9 cellular contexts compared by ENCODE assay signal in the genomic region with DNA sequence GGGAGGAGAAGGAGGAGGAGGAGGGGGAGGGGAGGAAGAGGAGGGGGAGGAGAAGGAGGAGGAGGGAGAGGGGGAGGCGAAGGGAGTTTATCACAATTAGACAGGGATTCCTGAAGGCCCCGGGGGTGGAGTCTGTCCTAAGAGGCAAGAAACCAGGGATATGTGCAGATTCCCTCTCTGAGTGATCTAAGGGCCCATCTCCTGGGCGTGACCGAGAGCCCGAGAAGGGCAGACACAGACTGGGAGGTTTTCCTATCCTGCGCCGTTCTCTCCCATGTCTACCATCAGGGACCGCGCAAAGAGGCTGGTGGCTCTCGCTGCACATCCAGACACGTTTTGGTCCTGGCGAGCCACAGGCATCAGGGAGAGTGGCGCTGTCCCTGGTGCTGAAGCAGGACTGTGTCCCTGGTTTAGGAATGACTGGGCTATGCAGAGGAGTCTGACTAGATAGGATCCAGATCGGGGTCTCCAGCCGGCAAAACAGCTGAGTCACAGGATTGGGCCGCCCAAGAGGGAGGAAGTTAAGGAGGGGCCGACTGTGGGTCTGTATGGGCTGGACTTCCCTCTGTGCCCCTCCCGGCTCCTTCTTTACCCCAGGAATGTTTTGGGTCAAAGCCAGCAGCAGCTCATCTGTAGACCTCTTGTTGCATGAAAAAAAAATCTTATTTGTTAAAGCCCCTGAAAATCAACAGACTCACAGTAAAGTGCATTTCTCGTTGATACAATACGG. TPM values are rescaled to one million over a fixed set of nuclear protein-coding genes. Genes with fewer than 3 reads are reported as not detected.
DNase-seq lines count a peak whose midpoint lies in the region; ATAC-seq and TF ChIP-seq lines count a peak whose summit lies in the region.
"Had no signal": no experiment of that assay in that cellular context is flagged by ENCODE, and none has a peak within 500 bp of the region (broad histone marks: within the 10 kb centered on the region; RNA-seq: fewer than 3 reads in every experiment).

No MANE protein-coding gene starts in this region.

- H3K27ac Mint-ChIP-seq in Calu3 (ENCODE audit: unreplicated experiment) (no peak overlapping the region), glutamatergic neuron (ENCODE audit: unreplicated experiment) (peak overlapping the region; percentile 64), progenitor cell of endocrine pancreas (no peak overlapping the region)
- no peak overlapping the region for H3K27ac Mint-ChIP-seq in activated CD8-positive, alpha-beta memory T cell treated with anti-CD3 and anti-CD28 coated beads, Interleukin-2, amount 10 ng/mL, durations not matched to agents 7 days and 5 days
- no peak overlapping the region for H3K27ac Mint-ChIP-seq in effector memory CD8-positive, alpha-beta T cell
- H3K27ac Mint-ChIP-seq: activated naive CD8-positive, alpha-beta T cell had no signal

- peaks cover 2% of the 10 kb centered on the region for H3K9me3 Mint-ChIP-seq in Calu3 (ENCODE audit: low read depth, unreplicated experiment)
- H3K9me3 Mint-ChIP-seq in activated CD8-positive, alpha-beta memory T cell treated with anti-CD3 and anti-CD28 coated beads, Interleukin-2, amount 10 ng/mL, durations not matched to agents 7 days and 5 days (ENCODE audit: low read depth): no peaks in the 10 kb centered on the region
- peaks cover 5% of the 10 kb centered on the region for H3K9me3 Mint-ChIP-seq in glutamatergic neuron (ENCODE audit: unreplicated experiment)
- peaks cover 4% of the 10 kb centered on the region for H3K9me3 Mint-ChIP-seq in progenitor cell of endocrine pancreas (ENCODE audit: low read depth)
- H3K9me3 Mint-ChIP-seq in effector memory CD8-positive, alpha-beta T cell: peaks cover 2 to 6% of the 10 kb centered on the region in 2 donors

- H3K36me3 Mint-ChIP-seq in Calu3 (ENCODE audit: insufficient read depth, unreplicated experiment) (no peaks in the 10 kb centered on the region), glutamatergic neuron (ENCODE audit: unreplicated experiment) (no peaks in the 10 kb centered on the region), progenitor cell of endocrine pancreas (ENCODE audit: insufficient read depth) (no peaks in the 10 kb centered on the region)
- no peaks in the 10 kb centered on the region for H3K36me3 Mint-ChIP-seq in activated CD8-positive, alpha-beta memory T cell treated with anti-CD3 and anti-CD28 coated beads, Interleukin-2, amount 10 ng/mL, durations not matched to agents 7 days and 5 days
- no peaks in the 10 kb centered on the region for H3K36me3 Mint-ChIP-seq in effector memory CD8-positive, alpha-beta T cell (ENCODE audit: insufficient read depth)
- H3K36me3 Mint-ChIP-seq: activated naive CD8-positive, alpha-beta T cell had no signal

- H3K27me3 Mint-ChIP-seq in Calu3 (ENCODE audit: unreplicated experiment): peaks cover 28% of the 10 kb centered on the region
- H3K27me3 Mint-ChIP-seq in activated CD8-positive, alpha-beta memory T cell treated with anti-CD3 and anti-CD28 coated beads, Interleukin-2, amount 10 ng/mL, durations not matched to agents 7 days and 5 days: peaks cover 41% of the 10 kb centered on the region
- H3K27me3 Mint-ChIP-seq in glutamatergic neuron (ENCODE audit: unreplicated experiment): peaks cover 6% of the 10 kb centered on the region
- H3K27me3 Mint-ChIP-seq in progenitor cell of endocrine pancreas: peaks cover 23% of the 10 kb centered on the region
- H3K27me3 Mint-ChIP-seq in effector memory CD8-positive, alpha-beta T cell: peaks cover 71 to 77% of the 10 kb centered on the region in 2 donors

- CTCF ChIA-PET in Calu3 (lab: Charles Lee): no interaction called here
- CTCF ChIA-PET in activated CD8-positive, alpha-beta memory T cell treated with anti-CD3 and anti-CD28 coated beads, Interleukin-2, amount 10 ng/mL, durations not matched to agents 7 days and 5 days (lab: Charles Lee): interaction anchor here (1.7 kb wide), 1 partner anchor 80 kb away, joined by 5 read pairs; no protein-coding TSS in a partner anchor

- H3K4me3 ChIP-seq in LNCaP clone FGC (ENCODE audit: low read depth, low read length): no peak overlapping the region

- peaks cover 7% of the 10 kb centered on the region for H3K4me1 Mint-ChIP-seq in Calu3 (ENCODE audit: low read depth, unreplicated experiment)
- H3K4me1 Mint-ChIP-seq in activated CD8-positive, alpha-beta memory T cell treated with anti-CD3 and anti-CD28 coated beads, Interleukin-2, amount 10 ng/mL, durations not matched to agents 7 days and 5 days: peaks cover 34% of the 10 kb centered on the region
- H3K4me1 Mint-ChIP-seq in glutamatergic neuron (ENCODE audit: low read depth, unreplicated experiment): no peaks in the 10 kb centered on the region
- H3K4me1 Mint-ChIP-seq in progenitor cell of endocrine pancreas (ENCODE audit: low read depth): no peaks in the 10 kb centered on the region
- H3K4me1 Mint-ChIP-seq in effector memory CD8-positive, alpha-beta T cell (ENCODE audit: low read depth in 2 of 2): peaks cover 13 to 17% of the 10 kb centered on the region in 2 donors

- no peak overlapping the region for H3K4me3 Mint-ChIP-seq in Calu3 (ENCODE audit: low read depth, unreplicated experiment)
- no peak overlapping the region for H3K4me3 Mint-ChIP-seq in activated CD8-positive, alpha-beta memory T cell treated with anti-CD3 and anti-CD28 coated beads, Interleukin-2, amount 10 ng/mL, durations not matched to agents 7 days and 5 days
- peak overlapping the region; percentile 89 for H3K4me3 Mint-ChIP-seq in glutamatergic neuron (ENCODE audit: unreplicated experiment)
- no peak overlapping the region for H3K4me3 Mint-ChIP-seq in progenitor cell of endocrine pancreas (ENCODE audit: low read depth)
- H3K4me3 Mint-ChIP-seq in effector memory CD8-positive, alpha-beta T cell: no peak overlapping the region
- H3K4me3 Mint-ChIP-seq: activated naive CD8-positive, alpha-beta T cell had no signal

- no peak for TF ChIP-seq CTCF in Calu3 (IDR thresholded peaks at IDR 0.05; ENCODE audit: unreplicated experiment)
- no peak for TF ChIP-seq CTCF in LNCaP clone FGC (IDR thresholded peaks at IDR 0.05; ENCODE audit: control insufficient read depth, extremely low read depth, insufficient read depth)
- TF ChIP-seq CTCF in glutamatergic neuron (IDR thresholded peaks at IDR 0.05; ENCODE audit: partially characterized antibody, unreplicated experiment): no peak
- no peak for TF ChIP-seq CTCF in progenitor cell of endocrine pancreas (IDR thresholded peaks at IDR 0.05; ENCODE audit: unreplicated experiment)

- ATAC-seq in activated CD8-positive, alpha-beta memory T cell treated with anti-CD3 and anti-CD28 coated beads, Interleukin-2, amount 10 ng/mL, durations not matched to agents 7 days and 5 days: peak; percentile 39
- no peak for ATAC-seq in effector memory CD8-positive, alpha-beta T cell (replicated peaks)
- no peak for ATAC-seq in GM18868 (IDR thresholded peaks at IDR 0.05; ENCODE audit: unreplicated experiment)

- BruUV-seq in Calu3 (replicated peaks; lab: Mats Ljungman, UMichigan): no TSS peak

- intact Hi-C loops in Calu3 (cut with micrococcal nuclease; ENCODE audit: unreplicated experiment): loop anchor here (10.0 kb wide), 1 partner anchor 102 kb away; no protein-coding TSS in a partner anchor

- DNase-seq in Calu3: peak; percentile 81
- peak; percentile 33 for DNase-seq in LNCaP clone FGC (ENCODE audit: low read depth)
- peak; percentile 67 for DNase-seq in activated CD8-positive, alpha-beta memory T cell treated with anti-CD3 and anti-CD28 coated beads, Interleukin-2, amount 10 ng/mL, durations not matched to agents 7 days and 5 days
- peak; percentile 37 for DNase-seq in glutamatergic neuron
- DNase-seq in progenitor cell of endocrine pancreas (ENCODE audit: low spot score, unreplicated experiment): peak; percentile 83
- DNase-seq in effector memory CD8-positive, alpha-beta T cell: no peak
- no peak for DNase-seq in GM19240 (ENCODE audit: insufficient read length, low spot score)

RNA-seq across cellular contexts. Expression of a gene that starts 17.9 kb away (rescaled TPM):
- total RNA-seq in Calu3 (2022) (10.2 and 16.1 TPM in 2 replicates), glutamatergic neuron (ENCODE audit: unreplicated experiment) (12.4 TPM), progenitor cell of endocrine pancreas (14.6 and 14.9 TPM in 2 replicates)
- 10 to 100 TPM in 1 of 2 experiments, 1 to 10 TPM in 1; 8.3 to 10.1 TPM for total RNA-seq in activated CD8-positive, alpha-beta memory T cell treated with anti-CD3 and anti-CD28 coated beads, Interleukin-2, amount 10 ng/mL, durations not matched to agents 7 days and 5 days

RNA-seq across cellular contexts. Expression of a gene that starts 21.7 kb away (rescaled TPM):
- not detected in 2 replicates for total RNA-seq in Calu3 (2022)
- not detected for total RNA-seq in activated CD8-positive, alpha-beta memory T cell treated with anti-CD3 and anti-CD28 coated beads, Interleukin-2, amount 10 ng/mL, durations not matched to agents 7 days and 5 days
- not detected for total RNA-seq in glutamatergic neuron (ENCODE audit: unreplicated experiment)
- total RNA-seq in progenitor cell of endocrine pancreas: not detected in 2 replicates

RNA-seq across cellular contexts. Expression of a gene that starts 51.6 kb away (rescaled TPM):
- total RNA-seq in Calu3 (2022) (not detected in 2 replicates), glutamatergic neuron (ENCODE audit: unreplicated experiment) (not detected), progenitor cell of endocrine pancreas (not detected in 2 replicates)
- 1 to 10 TPM in 1 of 2 experiments, under 1 TPM in 1; 0.98 to 3.9 TPM for total RNA-seq in activated CD8-positive, alpha-beta memory T cell treated with anti-CD3 and anti-CD28 coated beads, Interleukin-2, amount 10 ng/mL, durations not matched to agents 7 days and 5 days

Comparison
In these comparisons a context has a peak if more than half of its experiments do, and no peak if none do; other contexts are left out.
1. DNase-seq: peak in Calu3 (single experiment), LNCaP clone FGC (single experiment), activated CD8-positive, alpha-beta memory T cell treated with anti-CD3 and anti-CD28 coated beads, Interleukin-2, amount 10 ng/mL, durations not matched to agents 7 days and 5 days (single experiment), glutamatergic neuron (single experiment) and progenitor cell of endocrine pancreas (single experiment); none in effector memory CD8-positive, alpha-beta T cell (0 of 3) and GM19240 (single experiment).